8 cellular contexts compared by ENCODE assay signal in the genomic region with DNA sequence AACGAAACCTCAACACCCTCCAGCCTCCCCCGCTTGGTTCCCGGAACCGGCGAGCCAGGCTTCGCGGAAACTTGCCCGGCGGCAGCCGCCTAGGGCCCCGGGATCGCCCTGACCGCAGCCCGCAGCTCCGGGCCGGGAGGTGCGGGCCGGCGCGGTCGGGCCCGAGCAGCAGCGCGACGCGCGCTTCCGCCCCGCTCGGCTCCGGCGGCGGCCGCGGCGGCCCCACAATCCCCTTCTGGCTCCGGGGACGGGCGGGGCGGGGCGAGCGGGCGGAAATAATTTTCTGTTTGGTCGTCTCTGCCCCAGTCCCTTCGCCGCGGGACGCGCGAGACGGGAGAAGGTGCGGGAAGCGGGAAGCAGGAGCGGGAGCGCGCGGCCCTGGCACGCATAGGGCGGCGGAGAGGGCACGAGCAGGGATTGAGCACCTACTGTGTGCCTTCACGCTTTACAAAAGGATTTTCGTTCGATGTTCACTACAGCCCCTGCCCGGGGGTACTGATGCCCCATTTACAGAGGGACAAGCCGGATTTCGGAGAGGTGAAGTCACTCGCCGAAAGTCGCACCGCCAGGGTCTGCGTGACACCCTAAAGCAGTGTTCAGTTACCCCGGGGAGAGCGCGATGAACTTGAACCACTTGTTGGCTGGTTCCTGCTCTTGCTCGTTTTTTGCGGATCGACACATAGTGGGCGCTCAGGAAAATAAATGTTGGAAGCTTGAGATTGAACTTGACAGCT. TPM values are rescaled to one million over a fixed set of nuclear protein-coding genes. Genes with fewer than 3 reads are reported as not detected.
A peak's percentile ranks its signal among the peaks of the same experiment; 100 is the strongest.
DNase-seq lines count a peak whose midpoint lies in the region; ATAC-seq and TF ChIP-seq lines count a peak whose summit lies in the region.

No MANE protein-coding gene starts in this region.

- H3K27me3 Mint-ChIP-seq in naive B cell = no peaks in the 10 kb centered on the region

- peak; percentile 36 to 43 for ATAC-seq in naive B cell (ENCODE audit: low read depth in 2 of 2)

- no peaks in the 10 kb centered on the region for H3K36me3 Mint-ChIP-seq in naive B cell

- H3K27ac Mint-ChIP-seq in naive B cell = peak overlapping the region; percentile 97 to 99 (median 97)

- H3K9me3 Mint-ChIP-seq in naive B cell = no peaks in the 10 kb centered on the region

- H3K4me1 Mint-ChIP-seq in naive B cell = peaks cover 42 to 56% (median 50%) of the 10 kb centered on the region in 3 donors

- H3K4me3 Mint-ChIP-seq in naive B cell = peak overlapping the region; percentile 86 to 99 (median 97)

- in situ Hi-C loops in GM18951 (cut with MboI; ENCODE audit: low sequenced_read_pairs, unreplicated experiment) = no loop called here

- DNase-seq in AG08396 (ENCODE audit: low spot score) (peak; percentile 93), HuH-7.5 (ENCODE audit: low spot score) (peak; percentile 77), fibroblast of gingiva (ENCODE audit: low read depth) (peak; percentile 87), naive B cell (peak; percentile 81)
- DNase-seq in activated T-helper 1 cell treated with anti-CD3 and anti-CD28 coated beads, Interleukin-2, amount 50 U/mL, for 16 hours (ENCODE audit: low read depth in 1 of 2, low spot score in 1 of 2) = peak; percentile 60 to 68
- DNase-seq in stimulated activated CD8-positive, alpha-beta memory T cell treated with anti-CD3 and anti-CD28 coated beads, Interleukin-7, amount 100 ng/mL, for 4 hours (ENCODE audit: low read depth in 2 of 2) = peak; percentile 75 to 81

- TF ChIP-seq POLR2A in GM18951 (IDR thresholded peaks at IDR 0.05; ENCODE audit: extremely low read depth, insufficient read depth, insufficient read length) = peak; percentile 87

TF ChIP-seq in PFSK-1, 5 proteins besides CTCF, POLR2A, EP300 and RAD21:
- TF ChIP-seq FOXP2 (optimal IDR thresholded peaks at IDR 0.05; ENCODE audit: borderline replicate concordance, extremely low read depth, extremely low read length, insufficient read depth) = no peak
- TF ChIP-seq POLR2AphosphoS5 (IDR thresholded peaks at IDR 0.05; ENCODE audit: low read depth, low read length) = peak; percentile 78
- peak; percentile 72; the same call in 1 of the 2 replicates for TF ChIP-seq TAF1 (IDR thresholded peaks at IDR 0.05; ENCODE audit: borderline replicate concordance, insufficient read depth, low read length)
- 0 out of 4 replicates have a peak, but pooled peaks of 1 of the 2 experiments have one; percentile 8 for TF ChIP-seq REST (IDR thresholded peaks at IDR 0.05; ENCODE audit: insufficient read depth in 1 of 2, low read depth in 2 of 2, low read length in 2 of 2)
- no peak for TF ChIP-seq SIN3A (IDR thresholded peaks at IDR 0.05; ENCODE audit: borderline replicate concordance, insufficient read depth, low read length)

RNA-seq across cellular contexts. Expression of gene MLLT6, which starts 2.7 kb away (rescaled TPM):
- 44.6 TPM for polyA plus RNA-seq in PFSK-1 (2012; ENCODE audit: insufficient read length, low read depth)
- polyA plus RNA-seq in naive B cell (ENCODE audit: low read depth in 6 of 6) = 1 to 10 TPM; 1.7 to 9.0 (median 4.7) TPM

RNA-seq across cellular contexts. Expression of gene EPOP, which starts 27.6 kb away (rescaled TPM):
- polyA plus RNA-seq in PFSK-1 (2012; ENCODE audit: insufficient read length, low read depth) = 7.7 TPM
- not detected for polyA plus RNA-seq in naive B cell (ENCODE audit: low read depth in 6 of 6)

RNA-seq across cellular contexts. Expression of gene CISD3, which starts 27.8 kb away (rescaled TPM):
- polyA plus RNA-seq in PFSK-1 (2012; ENCODE audit: insufficient read length, low read depth) = 59.7 TPM
- polyA plus RNA-seq in naive B cell (ENCODE audit: low read depth in 6 of 6) = 10 to 100 TPM; 19.1 to 31.5 (median 21.2) TPM

RNA-seq across cellular contexts. Expression of gene PCGF2, which starts 45.8 kb away (rescaled TPM):
- 145 TPM for polyA plus RNA-seq in PFSK-1 (2012; ENCODE audit: insufficient read length, low read depth)
- polyA plus RNA-seq in naive B cell (ENCODE audit: low read depth in 6 of 6) = not detected

RNA-seq across cellular contexts. Expression of gene PSMB3, which starts 50.2 kb away (rescaled TPM):
- 327 TPM for polyA plus RNA-seq in PFSK-1 (2012; ENCODE audit: insufficient read length, low read depth)
- polyA plus RNA-seq in naive B cell (ENCODE audit: low read depth in 6 of 6) = 100 to 1,000 TPM; 326 to 642 (median 411) TPM

Comparison
In these comparisons a context has a peak if more than half of its experiments do, and no peak if none do; other contexts are left out.
1. Peak in every context shown above with its lines: DNase-seq and ATAC-seq.